8 cellular contexts compared by ENCODE assay signal in the genomic region with DNA sequence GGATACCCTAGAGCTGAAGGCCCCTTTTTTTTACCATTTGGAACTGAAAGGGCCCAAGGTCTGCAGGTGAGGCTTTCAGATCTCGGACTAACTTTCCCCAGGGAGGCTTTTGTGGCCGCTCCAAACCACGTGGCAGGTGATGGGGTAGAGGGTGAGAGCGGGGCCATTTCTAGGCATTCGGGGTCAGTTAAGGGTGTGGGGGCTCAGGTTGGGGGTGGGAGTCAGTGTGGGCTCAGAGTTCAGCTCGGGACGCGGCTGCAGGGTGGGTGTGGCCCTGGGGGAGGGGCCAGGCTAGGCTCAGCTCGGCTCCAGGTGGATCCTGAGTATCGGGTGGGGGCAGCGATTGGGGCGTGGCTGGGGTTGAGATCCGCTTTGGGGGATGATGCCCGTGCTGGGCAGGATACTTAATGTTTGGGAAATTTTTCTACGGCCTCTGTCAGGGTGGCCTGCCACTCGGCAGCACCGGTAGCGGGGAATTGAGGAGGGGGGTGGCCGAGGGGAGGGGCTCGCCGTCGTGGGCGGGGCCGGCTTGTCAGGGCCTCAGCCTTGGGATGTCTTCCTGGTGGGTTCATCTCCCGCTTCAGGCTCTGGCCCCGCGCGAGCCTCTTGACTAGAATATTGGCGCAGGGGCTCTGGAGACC. TPM values are rescaled to one million over a fixed set of nuclear protein-coding genes. Genes with fewer than 3 reads are reported as not detected.
DNase-seq lines count a peak whose midpoint lies in the region; ATAC-seq and TF ChIP-seq lines count a peak whose summit lies in the region.

No MANE protein-coding gene starts in this region.

- POLR2A ChIA-PET in A673 (lab: Charles Lee; ENCODE audit: low non-redundant PET) = no interaction called here

- in situ Hi-C loops in GM23248 (cut with MboI) = no loop called here

- H3K9me2 ChIP-seq in GM23248 (ENCODE audit: insufficient read depth) = no peaks in the 10 kb centered on the region

- H3K79me2 ChIP-seq in GM23248 (ENCODE audit: insufficient read depth) = peaks cover 61% of the 10 kb centered on the region

- intact Hi-C loops in A673 (cut with micrococcal nuclease; ENCODE audit: unreplicated experiment) = loop anchor here (10.0 kb wide), 2 partner anchors 156 to 546 kb away; a partner anchor contains a TSS
- intact Hi-C loops in activated T-helper 2 cell treated with anti-CD3 and anti-CD28 coated beads, Interferon-gamma antibody, Interleukin-2, Interleukin-4, amounts not matched to agents 10 μg/mL and 5 μg/mL and 100 μg/mL, durations not matched to agents 14 hours and 24 hours and 36 hours (cut with micrococcal nuclease) = loop anchor here (1.0 to 5.0 kb wide), 4 partner anchors 10 to 160 kb away; no protein-coding TSS in a partner anchor

- DNase-seq in A673 (ENCODE audit: low spot score) (no peak), GM23248 (peak; percentile 30)
- DNase-seq in activated T-helper 2 cell treated with anti-CD3 and anti-CD28 coated beads, Interferon-gamma antibody, Interleukin-2, Interleukin-4, amounts not matched to agents 10 μg/mL and 5 μg/mL and 100 μg/mL, durations not matched to agents 14 hours and 24 hours and 36 hours (ENCODE audit: low spot score) = no peak
- peak; percentile 41 for DNase-seq in stimulated activated naive B cell treated with anti-CD40 and anti-IgM and Interleukin-4, amounts not matched to agents 10 μg/mL and 1 μg/mL and 100 μg/mL, for 72 hours

- H4K20me1 ChIP-seq in GM23248 (ENCODE audit: insufficient read depth) = no peaks in the 10 kb centered on the region

- BruUV-seq in A673 (replicated peaks; lab: Mats Ljungman, UMichigan) = no TSS peak

- H3K27me3 ChIP-seq in A673 (replicated peaks; ENCODE audit: insufficient read depth, low read depth, low read length, poor library complexity) (no peaks in the 10 kb centered on the region), GM23248 (replicated peaks; ENCODE audit: insufficient read depth) (no peaks in the 10 kb centered on the region), iPS-18a (ENCODE audit: control insufficient read depth, insufficient read depth, low read length) (peaks cover 13% of the 10 kb centered on the region)

- 5 to 9% methylated on average over 17 to 29 of the region's 29 CpGs for WGBS in GM23248 (ENCODE audit: low coverage in 1 of 2, low lambda C conversion rate in 2 of 2, missing lambda C conversion rate in 2 of 2), 2 experiments

- peaks cover 4% of the 10 kb centered on the region for H3K4me1 ChIP-seq in A673 (ENCODE audit: insufficient read depth, low read length, poor library complexity, severe bottlenecking)
- H3K4me1 ChIP-seq in GM23248 (ENCODE audit: insufficient read depth) = 0 out of 2 replicates have a peak, but pooled peaks cover 5% of the 10 kb centered on the region
- peaks cover 12% of the 10 kb centered on the region for H3K4me1 ChIP-seq in iPS-18a (ENCODE audit: control insufficient read depth, low read depth, low read length)

- H3K27ac ChIP-seq in A673 (ENCODE audit: low read depth, low read length, poor library complexity, severe bottlenecking) (no peak overlapping the region), GM23248 (peak overlapping the region; percentile 93), iPS-18a (ENCODE audit: low read length) (no peak overlapping the region)

- H3K27ac Mint-ChIP-seq in activated T-helper 2 cell treated with anti-CD3 and anti-CD28 coated beads, Interferon-gamma antibody, Interleukin-2, Interleukin-4, amounts not matched to agents 10 μg/mL and 5 μg/mL and 100 μg/mL, durations not matched to agents 14 hours and 24 hours and 36 hours = peak overlapping the region; percentile 91
- H3K27ac Mint-ChIP-seq in stimulated activated naive B cell treated with anti-CD40 and anti-IgM and Interleukin-4, amounts not matched to agents 10 μg/mL and 1 μg/mL and 100 μg/mL, for 72 hours = peak overlapping the region; percentile 94

- H3K4me1 Mint-ChIP-seq in activated T-helper 2 cell treated with anti-CD3 and anti-CD28 coated beads, Interferon-gamma antibody, Interleukin-2, Interleukin-4, amounts not matched to agents 10 μg/mL and 5 μg/mL and 100 μg/mL, durations not matched to agents 14 hours and 24 hours and 36 hours (ENCODE audit: low read depth) = peaks cover 57% of the 10 kb centered on the region
- H3K4me1 Mint-ChIP-seq in stimulated activated naive B cell treated with anti-CD40 and anti-IgM and Interleukin-4, amounts not matched to agents 10 μg/mL and 1 μg/mL and 100 μg/mL, for 72 hours = peaks cover 52 to 60% of the 10 kb centered on the region in 2 donors

- TF ChIP-seq CTCF in A673 (conservative IDR thresholded peaks at IDR 0.05; ENCODE audit: low read depth, low read length) = no peak

- peak overlapping the region; percentile 94 for H3K4me3 Mint-ChIP-seq in activated T-helper 2 cell treated with anti-CD3 and anti-CD28 coated beads, Interferon-gamma antibody, Interleukin-2, Interleukin-4, amounts not matched to agents 10 μg/mL and 5 μg/mL and 100 μg/mL, durations not matched to agents 14 hours and 24 hours and 36 hours (ENCODE audit: low read depth)
- peak overlapping the region; percentile 90 to 92 for H3K4me3 Mint-ChIP-seq in stimulated activated naive B cell treated with anti-CD40 and anti-IgM and Interleukin-4, amounts not matched to agents 10 μg/mL and 1 μg/mL and 100 μg/mL, for 72 hours

- H3K9ac ChIP-seq in GM23248 = peak overlapping the region; percentile 91
- peak overlapping the region; percentile 55 for H3K9ac ChIP-seq in iPS-18a (ENCODE audit: low read length)

- H2AFZ ChIP-seq in GM23248 = peak overlapping the region; percentile 50

- H3F3A ChIP-seq in GM23248 (ENCODE audit: insufficient read depth) = 0 out of 2 replicates have a peak, but pooled peaks cover 4% of the 10 kb centered on the region

- H3K36me3 ChIP-seq in A673 (ENCODE audit: insufficient read depth, low read length, poor library complexity, severe bottlenecking) = no peaks in the 10 kb centered on the region
- no peaks in the 10 kb centered on the region for H3K36me3 ChIP-seq in GM23248 (ENCODE audit: low read depth)
- H3K36me3 ChIP-seq in iPS-18a (ENCODE audit: control insufficient read depth, low read depth, low read length) = no peaks in the 10 kb centered on the region

- H3K36me3 Mint-ChIP-seq in activated T-helper 2 cell treated with anti-CD3 and anti-CD28 coated beads, Interferon-gamma antibody, Interleukin-2, Interleukin-4, amounts not matched to agents 10 μg/mL and 5 μg/mL and 100 μg/mL, durations not matched to agents 14 hours and 24 hours and 36 hours (ENCODE audit: low read depth) = peaks cover 39% of the 10 kb centered on the region
- peaks cover 19 to 39% of the 10 kb centered on the region in 2 donors for H3K36me3 Mint-ChIP-seq in stimulated activated naive B cell treated with anti-CD40 and anti-IgM and Interleukin-4, amounts not matched to agents 10 μg/mL and 1 μg/mL and 100 μg/mL, for 72 hours

- no peak for ATAC-seq in stimulated activated naive B cell treated with anti-CD40 and anti-IgM and Interleukin-4, amounts not matched to agents 10 μg/mL and 1 μg/mL and 100 μg/mL, for 72 hours (replicated peaks)
- no peak for ATAC-seq in HG02642 (IDR thresholded peaks at IDR 0.05; ENCODE audit: poor library complexity, unreplicated experiment)
- no peak for ATAC-seq in HG03521 (IDR thresholded peaks at IDR 0.05; ENCODE audit: unreplicated experiment)
- no peak for ATAC-seq in HG03442 (IDR thresholded peaks at IDR 0.05; ENCODE audit: unreplicated experiment)

- H3K4me3 ChIP-seq in A673 (ENCODE audit: low read depth, low read length, poor library complexity, severe bottlenecking) (peak overlapping the region; percentile 93), GM23248 (peak overlapping the region; percentile 80), iPS-18a (ENCODE audit: low read length) (peak overlapping the region; percentile 71)

- no peaks in the 10 kb centered on the region for H3K9me3 ChIP-seq in A673 (ENCODE audit: low read depth, low read length, poor library complexity, severe bottlenecking)
- no peaks in the 10 kb centered on the region for H3K9me3 ChIP-seq in GM23248 (ENCODE audit: low read depth)
- no peaks in the 10 kb centered on the region for H3K9me3 ChIP-seq in iPS-18a (ENCODE audit: control insufficient read depth, low read depth, low read length)

- no peaks in the 10 kb centered on the region for H3K27me3 Mint-ChIP-seq in activated T-helper 2 cell treated with anti-CD3 and anti-CD28 coated beads, Interferon-gamma antibody, Interleukin-2, Interleukin-4, amounts not matched to agents 10 μg/mL and 5 μg/mL and 100 μg/mL, durations not matched to agents 14 hours and 24 hours and 36 hours (ENCODE audit: low read depth)
- no peaks in the 10 kb centered on the region for H3K27me3 Mint-ChIP-seq in stimulated activated naive B cell treated with anti-CD40 and anti-IgM and Interleukin-4, amounts not matched to agents 10 μg/mL and 1 μg/mL and 100 μg/mL, for 72 hours

- CTCF ChIA-PET in A673 (lab: Charles Lee) = interaction anchor here (0.6 to 0.7 kb wide), 2 partner anchors 70 to 340 kb away, joined by 3 to 5 read pairs; no protein-coding TSS in a partner anchor

- peak overlapping the region; percentile 99 for H3K4me2 ChIP-seq in GM23248 (ENCODE audit: unreplicated experiment)

- no peaks in the 10 kb centered on the region for H3K9me3 Mint-ChIP-seq in activated T-helper 2 cell treated with anti-CD3 and anti-CD28 coated beads, Interferon-gamma antibody, Interleukin-2, Interleukin-4, amounts not matched to agents 10 μg/mL and 5 μg/mL and 100 μg/mL, durations not matched to agents 14 hours and 24 hours and 36 hours
- no peaks in the 10 kb centered on the region for H3K9me3 Mint-ChIP-seq in stimulated activated naive B cell treated with anti-CD40 and anti-IgM and Interleukin-4, amounts not matched to agents 10 μg/mL and 1 μg/mL and 100 μg/mL, for 72 hours

RNA-seq across cellular contexts. Expression of a gene that starts 2.5 kb away (rescaled TPM):
- total RNA-seq in A673 (2021) = 22.1 and 23.5 TPM in 2 replicates
- 27.8 and 38.9 TPM in 2 replicates for total RNA-seq in GM23248 (2014; rRNA removed; shearing (Covaris generic))
- polyA plus RNA-seq in GM23248 (2016; fragmentation: Nextera tagmentation; extraction: Ambion mirVana) = 8.0 and 9.1 TPM in 2 replicates
- total RNA-seq in activated T-helper 2 cell treated with anti-CD3 and anti-CD28 coated beads, Interferon-gamma antibody, Interleukin-2, Interleukin-4, amounts not matched to agents 10 μg/mL and 5 μg/mL and 100 μg/mL, durations not matched to agents 14 hours and 24 hours and 36 hours = 127 and 132 TPM in 2 replicates

Comparison
In these comparisons a context has a peak if more than half of its experiments do, and no peak if none do; other contexts are left out.
1. DNase-seq: peak in GM23248 (single experiment) and stimulated activated naive B cell treated with anti-CD40 and anti-IgM and Interleukin-4, amounts not matched to agents 10 μg/mL and 1 μg/mL and 100 μg/mL, for 72 hours (single experiment); none in A673 (single experiment) and activated T-helper 2 cell treated with anti-CD3 and anti-CD28 coated beads, Interferon-gamma antibody, Interleukin-2, Interleukin-4, amounts not matched to agents 10 μg/mL and 5 μg/mL and 100 μg/mL, durations not matched to agents 14 hours and 24 hours and 36 hours (single experiment).
2. Peak in every context shown above with its lines, with median percentiles within 50 percentile points of each other: H3K4me3 ChIP-seq.